Comparison of ENCODE assay signal across 9 cellular contexts in genomic region chr11:111633756-111634362, GRCh38. TPM values are rescaled to one million over a fixed set of nuclear protein-coding genes. Genes with fewer than 3 reads are reported as not detected.
A peak's percentile ranks its signal among the peaks of the same experiment; 100 is the strongest.
DNase-seq lines count a peak whose midpoint lies in the region; ATAC-seq and TF ChIP-seq lines count a peak whose summit lies in the region.
"Had no signal": no experiment of that assay in that cellular context is flagged by ENCODE, and none has a peak within 500 bp of the region (broad histone marks: within the 10 kb centered on the region; RNA-seq: fewer than 3 reads in every experiment).

No MANE protein-coding gene starts in this region.

- peak overlapping the region; percentile 87 for H3K27ac Mint-ChIP-seq in progenitor cell of endocrine pancreas
- no peak overlapping the region for H3K27ac Mint-ChIP-seq in stimulated activated naive B cell treated with anti-CD40 and anti-IgM and Interleukin-4, amounts not matched to agents 10 μg/mL and 1 μg/mL and 100 μg/mL, for 72 hours

- H3K4me3 ChIP-seq in GM12865 (ENCODE audit: low read depth, low read length), result no peak overlapping the region

- ATAC-seq in stimulated activated naive B cell treated with anti-CD40 and anti-IgM and Interleukin-4, amounts not matched to agents 10 μg/mL and 1 μg/mL and 100 μg/mL, for 72 hours (replicated peaks), result no peak

- peak overlapping the region; percentile 54 for H3K27ac ChIP-seq in caudate nucleus (ENCODE audit: low read depth, low read length)

- H3K27me3 Mint-ChIP-seq in progenitor cell of endocrine pancreas, result no peaks in the 10 kb centered on the region
- H3K27me3 Mint-ChIP-seq in stimulated activated naive B cell treated with anti-CD40 and anti-IgM and Interleukin-4, amounts not matched to agents 10 μg/mL and 1 μg/mL and 100 μg/mL, for 72 hours, result no peaks in the 10 kb centered on the region

- peaks cover 3% of the 10 kb centered on the region for H3K9me3 Mint-ChIP-seq in progenitor cell of endocrine pancreas (ENCODE audit: low read depth)
- H3K9me3 Mint-ChIP-seq in stimulated activated naive B cell treated with anti-CD40 and anti-IgM and Interleukin-4, amounts not matched to agents 10 μg/mL and 1 μg/mL and 100 μg/mL, for 72 hours, result no peaks in the 10 kb centered on the region

- no peak overlapping the region for H3K4me3 Mint-ChIP-seq in progenitor cell of endocrine pancreas (ENCODE audit: low read depth)
- no peak overlapping the region for H3K4me3 Mint-ChIP-seq in stimulated activated naive B cell treated with anti-CD40 and anti-IgM and Interleukin-4, amounts not matched to agents 10 μg/mL and 1 μg/mL and 100 μg/mL, for 72 hours

- peak; percentile 23 for DNase-seq in GM12865 (ENCODE audit: low read depth)
- peak; percentile 12 for DNase-seq in NCI-H2029 (lab: John Stamatoyannopoulos, UW)
- no peak for DNase-seq in caudate nucleus (lab: John Stamatoyannopoulos, UW)
- no peak for DNase-seq in progenitor cell of endocrine pancreas (ENCODE audit: low spot score, unreplicated experiment)
- DNase-seq in NOMO-1 treated with dmso at 0.1 percent for 144 hours (lab: John Stamatoyannopoulos, UW; ENCODE audit: unreplicated experiment), result no peak
- DNase-seq in stimulated activated naive B cell treated with anti-CD40 and anti-IgM and Interleukin-4, amounts not matched to agents 10 μg/mL and 1 μg/mL and 100 μg/mL, for 72 hours, result no peak
- DNase-seq in SKM-1 (lab: John Stamatoyannopoulos, UW; ENCODE audit: unreplicated experiment), result no peak
- DNase-seq in stimulated activated naive CD4-positive, alpha-beta T cell treated with Interleukin-2 at 50 U/mL for 16 hours (lab: John Stamatoyannopoulos, UW), result no peak
- DNase-seq: amniotic stem cell had no signal

- peaks cover 48% of the 10 kb centered on the region for H3K4me1 Mint-ChIP-seq in progenitor cell of endocrine pancreas (ENCODE audit: low read depth)
- H3K4me1 Mint-ChIP-seq in stimulated activated naive B cell treated with anti-CD40 and anti-IgM and Interleukin-4, amounts not matched to agents 10 μg/mL and 1 μg/mL and 100 μg/mL, for 72 hours, result peaks cover 8 to 16% of the 10 kb centered on the region in 2 donors

- H3K36me3 Mint-ChIP-seq in progenitor cell of endocrine pancreas (ENCODE audit: insufficient read depth), result peaks cover 13% of the 10 kb centered on the region
- peaks cover 5 to 26% of the 10 kb centered on the region in 2 donors for H3K36me3 Mint-ChIP-seq in stimulated activated naive B cell treated with anti-CD40 and anti-IgM and Interleukin-4, amounts not matched to agents 10 μg/mL and 1 μg/mL and 100 μg/mL, for 72 hours

- TF ChIP-seq CTCF in GM12865 (IDR thresholded peaks at IDR 0.05; ENCODE audit: insufficient read depth, low read depth, low read length, missing control alignments), result no peak
- TF ChIP-seq CTCF in progenitor cell of endocrine pancreas (IDR thresholded peaks at IDR 0.05; ENCODE audit: unreplicated experiment), result no peak

RNA-seq across cellular contexts. Expression of gene SIK2, which starts 31.6 kb away (rescaled TPM):
- total RNA-seq in progenitor cell of endocrine pancreas, result 43.0 and 43.7 TPM in 2 replicates

Comparison
In these comparisons a context has a peak if more than half of its experiments do, and no peak if none do; other contexts are left out.
1. DNase-seq: peak in GM12865 (single experiment) and NCI-H2029 (single experiment); none in caudate nucleus (0 of 61), progenitor cell of endocrine pancreas (single experiment), NOMO-1 treated with dmso at 0.1 percent for 144 hours (single experiment), stimulated activated naive B cell treated with anti-CD40 and anti-IgM and Interleukin-4, amounts not matched to agents 10 μg/mL and 1 μg/mL and 100 μg/mL, for 72 hours (single experiment), SKM-1 (single experiment) and stimulated activated naive CD4-positive, alpha-beta T cell treated with Interleukin-2 at 50 U/mL for 16 hours (single experiment).